Comparison of ENCODE assay signal across 33 cellular contexts in the genomic region with DNA sequence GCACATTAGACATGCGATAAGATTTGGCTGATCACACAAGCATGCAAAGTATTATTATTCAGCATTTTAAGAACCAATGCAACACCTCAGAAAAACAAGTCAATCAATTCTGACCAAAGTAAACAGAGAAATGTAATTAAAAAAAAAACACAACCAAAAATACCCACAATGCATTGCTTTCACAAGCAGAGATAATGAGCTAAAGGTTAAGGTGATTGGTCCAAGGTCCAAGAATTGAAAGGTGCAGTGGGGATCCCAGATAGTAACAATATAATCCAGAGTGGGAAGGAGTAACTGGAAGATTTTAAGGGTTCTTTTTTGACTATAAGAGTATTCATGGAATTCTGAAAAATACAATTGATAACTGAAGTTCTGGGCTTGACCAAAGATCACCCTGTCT. TPM values are rescaled to one million over a fixed set of nuclear protein-coding genes. Genes with fewer than 3 reads are reported as not detected.
"Had no signal": no experiment of that assay in that cellular context is flagged by ENCODE, and none has a peak within 500 bp of the region (broad histone marks: within the 10 kb centered on the region; RNA-seq: fewer than 3 reads in every experiment).

No MANE protein-coding gene starts in this region.

- H3K27me3 Mint-ChIP-seq: stimulated activated naive CD8-positive, alpha-beta T cell treated with anti-CD3 and anti-CD28 coated beads, Interleukin-15, Interleukin-2, amounts not matched to agents 100 ng/mL and 50 ng/mL, for 24 hours had no signal

- DNase-seq: kidney glomerular epithelial cell; left cardiac atrium; left ventricle myocardium superior; lower lobe of right lung; mammary epithelial cell; mesenchymal stem cell; naive thymus-derived CD8-positive, alpha-beta T cell; nucleus accumbens; pancreas; posterior cingulate gyrus; retina; right cardiac atrium; spleen; stimulated activated CD4-positive, alpha-beta T cell treated with anti-CD3 and anti-CD28 coated beads, Interleukin-4, amount 100 ng/mL, for 24 hours; stimulated activated naive CD4-positive, alpha-beta T cell; tibial artery; trophoblast cell; upper lobe of right lung had no signal

- H3K36me3 Mint-ChIP-seq: naive thymus-derived CD8-positive, alpha-beta T cell; stimulated activated effector memory CD8-positive, alpha-beta T cell treated with anti-CD3 and anti-CD28 coated beads, Interleukin-12 subunit alpha, Interleukin-12 subunit beta, amount 100 ng/mL, for 72 hours had no signal

- FAIRE-seq: keratinocyte, pancreas, urothelium cell line had no signal

- H3K4me1 ChIP-seq: prostate gland, suprapubic skin, tibial artery had no signal

- H3K9me3 ChIP-seq: lower lobe of right lung, pancreas, prostate gland, spleen, suprapubic skin, thoracic aorta, tibial artery, upper lobe of right lung had no signal

- H3K4me3 Mint-ChIP-seq: naive thymus-derived CD8-positive, alpha-beta T cell; nephron; neural crest cell; stimulated activated effector memory CD8-positive, alpha-beta T cell treated with anti-CD3 and anti-CD28 coated beads, Interleukin-12 subunit alpha, Interleukin-12 subunit beta, amount 100 ng/mL, for 72 hours; stimulated activated naive CD8-positive, alpha-beta T cell treated with anti-CD3 and anti-CD28 coated beads, Interleukin-15, Interleukin-2, amounts not matched to agents 100 ng/mL and 50 ng/mL, for 24 hours had no signal

- H3K4me3 ChIP-seq: lower lobe of right lung, pancreas, prostate gland, skin epidermis, spleen, suprapubic skin, thoracic aorta, tibial artery, upper lobe of right lung had no signal

- H3K27ac Mint-ChIP-seq: naive thymus-derived CD8-positive, alpha-beta T cell; stimulated activated effector memory CD8-positive, alpha-beta T cell treated with anti-CD3 and anti-CD28 coated beads, Interleukin-12 subunit alpha, Interleukin-12 subunit beta, amount 100 ng/mL, for 72 hours; stimulated activated naive CD8-positive, alpha-beta T cell treated with anti-CD3 and anti-CD28 coated beads, Interleukin-15, Interleukin-2, amounts not matched to agents 100 ng/mL and 50 ng/mL, for 24 hours had no signal

- H3K27ac ChIP-seq: lower lobe of right lung, pancreas, prostate gland, skin epidermis, spleen, suprapubic skin, thoracic aorta, tibial artery, upper lobe of right lung had no signal

- ATAC-seq: left cardiac atrium; left lobe of liver; left ventricle myocardium superior; lower lobe of right lung; naive thymus-derived CD8-positive, alpha-beta T cell; right cardiac atrium; sciatic nerve; stimulated activated effector memory CD8-positive, alpha-beta T cell treated with anti-CD3 and anti-CD28 coated beads, Interleukin-12 subunit alpha, Interleukin-12 subunit beta, amount 100 ng/mL, for 72 hours; upper lobe of right lung had no signal

- H3K4me1 Mint-ChIP-seq: stimulated activated effector memory CD8-positive, alpha-beta T cell treated with anti-CD3 and anti-CD28 coated beads, Interleukin-12 subunit alpha, Interleukin-12 subunit beta, amount 100 ng/mL, for 72 hours had no signal

- H3K9me3 Mint-ChIP-seq: naive thymus-derived CD8-positive, alpha-beta T cell; nephron; neural crest cell; stimulated activated effector memory CD8-positive, alpha-beta T cell treated with anti-CD3 and anti-CD28 coated beads, Interleukin-12 subunit alpha, Interleukin-12 subunit beta, amount 100 ng/mL, for 72 hours; stimulated activated naive CD8-positive, alpha-beta T cell treated with anti-CD3 and anti-CD28 coated beads, Interleukin-15, Interleukin-2, amounts not matched to agents 100 ng/mL and 50 ng/mL, for 24 hours had no signal

- H3K36me3 ChIP-seq: prostate gland, thoracic aorta had no signal

- H3K27me3 ChIP-seq: pancreas, suprapubic skin, tibial artery, upper lobe of right lung had no signal

RNA-seq across cellular contexts. Expression of a gene that starts 39.0 kb away (rescaled TPM):
- total RNA-seq: left cardiac atrium; left lobe of liver; left ventricle myocardium superior; lower lobe of right lung; mammary epithelial cell; mucosa of gallbladder; naive thymus-derived CD8-positive, alpha-beta T cell; neural crest cell; osteoblast; pancreas; prostate gland; right cardiac atrium; sciatic nerve; spleen; subcutaneous adipose tissue; thoracic aorta; upper lobe of right lung had no signal
- polyA plus RNA-seq: keratinocyte; mammary epithelial cell; naive thymus-derived CD8-positive, alpha-beta T cell; spleen had no signal
